ENCODE assay signal across 28 cellular contexts in the genomic region with DNA sequence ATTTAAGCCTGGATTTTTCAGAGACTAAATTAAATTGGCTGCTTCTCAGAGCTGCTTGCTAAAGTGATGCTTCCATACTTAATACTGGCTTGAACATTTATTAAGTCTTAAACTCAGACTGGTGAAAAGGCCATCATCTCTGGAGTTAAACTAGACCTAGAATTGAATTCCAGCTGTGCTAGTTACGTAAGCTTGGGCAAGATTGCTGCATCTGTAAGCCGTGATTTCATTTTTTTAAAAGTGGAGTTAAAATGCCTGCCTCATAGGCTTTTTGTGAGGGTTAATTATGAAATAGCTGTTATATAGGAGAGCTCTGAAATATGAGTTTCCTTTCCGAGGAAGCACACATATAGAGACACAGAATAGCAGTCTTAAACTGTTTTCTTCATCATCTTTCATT.
"Had no signal": no experiment of that assay in that cellular context is flagged by ENCODE, and none has a peak within 500 bp of the region (broad histone marks: within the 10 kb centered on the region; RNA-seq: fewer than 3 reads in every experiment).

No MANE protein-coding gene starts in this region.

- H3K36me3 Mint-ChIP-seq: naive thymus-derived CD8-positive, alpha-beta T cell; stimulated activated naive B cell treated with anti-CD40 and anti-IgM and Interleukin-4, amounts not matched to agents 10 μg/mL and 1 μg/mL and 100 μg/mL, for 72 hours had no signal

- DNase-seq: kidney glomerular epithelial cell; left cardiac atrium; left lung; lower lobe of right lung; mammary epithelial cell; mesenchymal stem cell; naive thymus-derived CD8-positive, alpha-beta T cell; nucleus accumbens; pancreas; posterior cingulate gyrus; retina; right cardiac atrium; stimulated activated CD4-positive, alpha-beta T cell treated with anti-CD3 and anti-CD28 coated beads, Interleukin-12 subunit alpha, Interleukin-12 subunit beta, amount 100 ng/mL, for 4 hours; stimulated activated CD4-positive, alpha-beta T cell treated with anti-CD3 and anti-CD28 coated beads, Interleukin-15, amount 100 ng/mL, for 24 hours; stimulated activated CD4-positive, alpha-beta T cell treated with anti-CD3 and anti-CD28 coated beads, Interleukin-2, amount 100 ng/mL, for 24 hours; stimulated activated CD4-positive, alpha-beta T cell treated with anti-CD3 and anti-CD28 coated beads, Interleukin-4, amount 100 ng/mL, for 1 hour; stimulated activated naive B cell treated with anti-CD40 and anti-IgM and Interleukin-4, amounts not matched to agents 10 μg/mL and 1 μg/mL and 100 μg/mL, for 72 hours; stimulated activated naive CD8-positive, alpha-beta T cell treated with anti-CD3 and anti-CD28 coated beads, Interleukin-15, Interleukin-2, amounts not matched to agents 100 U/mL and 50 U/mL, for 24 hours; stomach; testis; thyroid gland; transverse colon; upper lobe of right lung had no signal

- H3K27ac Mint-ChIP-seq: nephron; stimulated activated naive B cell treated with anti-CD40 and anti-IgM and Interleukin-4, amounts not matched to agents 10 μg/mL and 1 μg/mL and 100 μg/mL, for 72 hours had no signal

- H3K4me3 Mint-ChIP-seq: naive thymus-derived CD8-positive, alpha-beta T cell; nephron; neural crest cell; stimulated activated naive B cell treated with anti-CD40 and anti-IgM and Interleukin-4, amounts not matched to agents 10 μg/mL and 1 μg/mL and 100 μg/mL, for 72 hours had no signal

- H3K9me3 Mint-ChIP-seq: nephron, neural crest cell had no signal

- H3K27me3 Mint-ChIP-seq: stimulated activated naive B cell treated with anti-CD40 and anti-IgM and Interleukin-4, amounts not matched to agents 10 μg/mL and 1 μg/mL and 100 μg/mL, for 72 hours had no signal

- H3K4me3 ChIP-seq: hepatocyte, left lung, lower lobe of right lung, pancreas, prostate gland, skin epidermis, stomach, testis, thyroid gland, transverse colon, upper lobe of right lung had no signal
